In the genomic region with DNA sequence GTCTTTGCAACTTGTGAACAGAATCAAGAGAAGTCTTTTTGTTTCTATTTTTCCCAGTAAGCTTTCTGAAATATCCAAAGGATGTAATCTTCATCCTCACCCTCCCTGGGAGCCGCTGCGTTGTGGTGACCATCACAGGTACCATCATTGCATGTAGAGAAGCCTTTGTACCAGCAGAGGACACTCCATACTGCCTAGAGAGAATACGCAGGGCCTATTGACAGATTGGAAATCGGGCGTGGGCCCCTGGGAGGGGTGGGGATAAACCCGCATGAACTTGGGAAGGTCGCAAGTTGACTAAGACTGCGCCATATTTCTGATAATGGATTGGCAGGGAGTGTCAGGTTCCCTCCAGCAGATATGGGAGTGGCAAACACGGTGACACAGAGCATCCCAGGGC, we compare ENCODE assay signal across 3 cellular contexts.
TF ChIP-seq lines count a peak whose summit lies in the region.

No MANE protein-coding gene starts in this region.

TF ChIP-seq in SK-N-SH, 30 proteins besides CTCF, POLR2A, EP300 and RAD21:
- TF ChIP-seq JUND (IDR thresholded peaks at IDR 0.05) (no peak), NRF1 (IDR thresholded peaks at IDR 0.05; ENCODE audit: low read depth, low read length) (no peak), CHD2 (IDR thresholded peaks at IDR 0.05; ENCODE audit: low read length, partially characterized antibody) (no peak), NFIC (IDR thresholded peaks at IDR 0.05; ENCODE audit: borderline replicate concordance) (no peak), GABPA (IDR thresholded peaks at IDR 0.05; ENCODE audit: low read depth) (no peak), YY1 (IDR thresholded peaks at IDR 0.05; ENCODE audit: low read depth) (no peak), MEF2A (IDR thresholded peaks at IDR 0.05; ENCODE audit: borderline replicate concordance, low read depth) (no peak)
- TF ChIP-seq, protein P1, sequence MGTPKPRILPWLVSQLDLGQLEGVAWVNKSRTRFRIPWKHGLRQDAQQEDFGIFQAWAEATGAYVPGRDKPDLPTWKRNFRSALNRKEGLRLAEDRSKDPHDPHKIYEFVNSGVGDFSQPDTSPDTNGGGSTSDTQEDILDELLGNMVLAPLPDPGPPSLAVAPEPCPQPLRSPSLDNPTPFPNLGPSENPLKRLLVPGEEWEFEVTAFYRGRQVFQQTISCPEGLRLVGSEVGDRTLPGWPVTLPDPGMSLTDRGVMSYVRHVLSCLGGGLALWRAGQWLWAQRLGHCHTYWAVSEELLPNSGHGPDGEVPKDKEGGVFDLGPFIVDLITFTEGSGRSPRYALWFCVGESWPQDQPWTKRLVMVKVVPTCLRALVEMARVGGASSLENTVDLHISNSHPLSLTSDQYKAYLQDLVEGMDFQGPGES (IDR thresholded peaks at IDR 0.05; ENCODE audit: low read depth, low read length): no peak

TF ChIP-seq in SK-N-SH treated with all-trans-retinoic acid at 6 μM for 48 hours, 23 proteins besides CTCF, POLR2A, EP300 and RAD21:
- TF ChIP-seq RARB (CRISPR knock-in tag; IDR thresholded peaks at IDR 0.05) (no peak), CSDC2 (CRISPR knock-in tag; IDR thresholded peaks at IDR 0.05) (no peak), ZNF70 (CRISPR knock-in tag; IDR thresholded peaks at IDR 0.05) (no peak), ARNTL (CRISPR knock-in tag; IDR thresholded peaks at IDR 0.05; ENCODE audit: borderline replicate concordance, low read depth) (no peak), TOX (CRISPR knock-in tag; IDR thresholded peaks at IDR 0.05; ENCODE audit: borderline replicate concordance) (no peak)
- TF ChIP-seq, protein P2, sequence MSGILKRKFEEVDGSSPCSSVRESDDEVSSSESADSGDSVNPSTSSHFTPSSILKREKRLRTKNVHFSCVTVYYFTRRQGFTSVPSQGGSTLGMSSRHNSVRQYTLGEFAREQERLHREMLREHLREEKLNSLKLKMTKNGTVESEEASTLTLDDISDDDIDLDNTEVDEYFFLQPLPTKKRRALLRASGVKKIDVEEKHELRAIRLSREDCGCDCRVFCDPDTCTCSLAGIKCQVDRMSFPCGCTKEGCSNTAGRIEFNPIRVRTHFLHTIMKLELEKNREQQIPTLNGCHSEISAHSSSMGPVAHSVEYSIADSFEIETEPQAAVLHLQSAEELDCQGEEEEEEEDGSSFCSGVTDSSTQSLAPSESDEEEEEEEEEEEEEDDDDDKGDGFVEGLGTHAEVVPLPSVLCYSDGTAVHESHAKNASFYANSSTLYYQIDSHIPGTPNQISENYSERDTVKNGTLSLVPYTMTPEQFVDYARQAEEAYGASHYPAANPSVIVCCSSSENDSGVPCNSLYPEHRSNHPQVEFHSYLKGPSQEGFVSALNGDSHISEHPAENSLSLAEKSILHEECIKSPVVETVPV (CRISPR knock-in tag; IDR thresholded peaks at IDR 0.05): no peak
- TF ChIP-seq, protein P3, sequence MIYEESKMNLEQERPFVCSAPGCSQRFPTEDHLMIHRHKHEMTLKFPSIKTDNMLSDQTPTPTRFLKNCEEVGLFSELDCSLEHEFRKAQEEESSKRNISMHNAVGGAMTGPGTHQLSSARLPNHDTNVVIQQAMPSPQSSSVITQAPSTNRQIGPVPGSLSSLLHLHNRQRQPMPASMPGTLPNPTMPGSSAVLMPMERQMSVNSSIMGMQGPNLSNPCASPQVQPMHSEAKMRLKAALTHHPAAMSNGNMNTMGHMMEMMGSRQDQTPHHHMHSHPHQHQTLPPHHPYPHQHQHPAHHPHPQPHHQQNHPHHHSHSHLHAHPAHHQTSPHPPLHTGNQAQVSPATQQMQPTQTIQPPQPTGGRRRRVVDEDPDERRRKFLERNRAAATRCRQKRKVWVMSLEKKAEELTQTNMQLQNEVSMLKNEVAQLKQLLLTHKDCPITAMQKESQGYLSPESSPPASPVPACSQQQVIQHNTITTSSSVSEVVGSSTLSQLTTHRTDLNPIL (CRISPR knock-in tag; IDR thresholded peaks at IDR 0.05; ENCODE audit: low read depth): no peak

TF ChIP-seq in H1, 55 proteins besides CTCF, POLR2A, EP300 and RAD21:
- TF ChIP-seq, protein P4, sequence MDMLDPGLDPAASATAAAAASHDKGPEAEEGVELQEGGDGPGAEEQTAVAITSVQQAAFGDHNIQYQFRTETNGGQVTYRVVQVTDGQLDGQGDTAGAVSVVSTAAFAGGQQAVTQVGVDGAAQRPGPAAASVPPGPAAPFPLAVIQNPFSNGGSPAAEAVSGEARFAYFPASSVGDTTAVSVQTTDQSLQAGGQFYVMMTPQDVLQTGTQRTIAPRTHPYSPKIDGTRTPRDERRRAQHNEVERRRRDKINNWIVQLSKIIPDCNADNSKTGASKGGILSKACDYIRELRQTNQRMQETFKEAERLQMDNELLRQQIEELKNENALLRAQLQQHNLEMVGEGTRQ (IDR thresholded peaks at IDR 0.05; ENCODE audit: low read length): no peak
- no peak for TF ChIP-seq RNF2 (IDR thresholded peaks at IDR 0.05; ENCODE audit: borderline replicate concordance, low read depth, low read length, missing control alignments, poor library complexity, severe bottlenecking)
- TF ChIP-seq CREB1 (IDR thresholded peaks at IDR 0.05): no peak
- no peak for TF ChIP-seq BCL11A (IDR thresholded peaks at IDR 0.05; ENCODE audit: low read depth in 2 of 2, low read length in 2 of 2)
- no peak for TF ChIP-seq JUN (IDR thresholded peaks at IDR 0.05; ENCODE audit: low read depth, low read length)
- no peak for TF ChIP-seq EGR1 (IDR thresholded peaks at IDR 0.05; ENCODE audit: borderline replicate concordance, low read depth, low read length)
- no peak for TF ChIP-seq TCF12 (IDR thresholded peaks at IDR 0.05; ENCODE audit: low read depth, low read length)
- no peak for TF ChIP-seq SIN3A (conservative IDR thresholded peaks at IDR 0.05 in 1 of 2, IDR thresholded peaks at IDR 0.05 in 1 of 2; ENCODE audit: low read depth in 1 of 2, low read length in 2 of 2)
- TF ChIP-seq, protein P5, sequence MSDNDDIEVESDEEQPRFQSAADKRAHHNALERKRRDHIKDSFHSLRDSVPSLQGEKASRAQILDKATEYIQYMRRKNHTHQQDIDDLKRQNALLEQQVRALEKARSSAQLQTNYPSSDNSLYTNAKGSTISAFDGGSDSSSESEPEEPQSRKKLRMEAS (IDR thresholded peaks at IDR 0.05): no peak
- no peak for TF ChIP-seq KDM1A (IDR thresholded peaks at IDR 0.05; ENCODE audit: borderline replicate concordance, low read length)
- no peak for TF ChIP-seq PHF8 (conservative IDR thresholded peaks at IDR 0.05; ENCODE audit: low read depth, low read length)
- TF ChIP-seq SRF (IDR thresholded peaks at IDR 0.05; ENCODE audit: low read depth, low read length): no peak
- no peak for TF ChIP-seq EZH2 (IDR thresholded peaks at IDR 0.05; ENCODE audit: low read depth, low read length, severe bottlenecking)
- TF ChIP-seq TAF7 (optimal IDR thresholded peaks at IDR 0.05; ENCODE audit: borderline replicate concordance, low read depth, low read length): no peak
- TF ChIP-seq KDM5A (IDR thresholded peaks at IDR 0.05; ENCODE audit: low read length): no peak
- no peak for TF ChIP-seq POU5F1 (IDR thresholded peaks at IDR 0.05; ENCODE audit: low read depth, low read length)
- no peak for TF ChIP-seq BACH1 (IDR thresholded peaks at IDR 0.05; ENCODE audit: low read length)
- TF ChIP-seq ASH2L (IDR thresholded peaks at IDR 0.05; ENCODE audit: low read length): no peak
TF ChIP-seq in H1: peak in this region for 0.
